Comparison of ENCODE assay signal across 24 cellular contexts in genomic region chr12:127670796-127671195, GRCh38.
"Had no signal": no experiment of that assay in that cellular context is flagged by ENCODE, and none has a peak within 500 bp of the region (broad histone marks: within the 10 kb centered on the region; RNA-seq: fewer than 3 reads in every experiment).

No MANE protein-coding gene starts in this region.

- H3K4me3 ChIP-seq: stomach, suprapubic skin, testis, thoracic aorta, thyroid gland, tibial artery, tibial nerve, transverse colon, upper lobe of left lung, upper lobe of right lung, uterus, vagina had no signal

- H3K27ac ChIP-seq: stomach, suprapubic skin, testis, thoracic aorta, thyroid gland, tibial artery, tibial nerve, transverse colon, upper lobe of left lung, upper lobe of right lung, uterus, vagina had no signal

- H3K27me3 ChIP-seq: stomach, suprapubic skin, testis, thyroid gland, tibial artery, tibial nerve, transverse colon, upper lobe of left lung, upper lobe of right lung, uterus, vagina had no signal

- H3K4me1 ChIP-seq: stomach, suprapubic skin, testis, thyroid gland, tibial artery, tibial nerve, transverse colon, upper lobe of left lung, upper lobe of right lung, uterus, vagina had no signal

- H3K9me3 ChIP-seq: stomach, suprapubic skin, testis, thoracic aorta, thyroid gland, tibial artery, tibial nerve, transverse colon, upper lobe of left lung, upper lobe of right lung, uterus, vagina had no signal

- H3K36me3 ChIP-seq: stomach, suprapubic skin, thoracic aorta, thyroid gland, tibial artery, tibial nerve, transverse colon, upper lobe of left lung, upper lobe of right lung, uterus, vagina had no signal

- DNase-seq: stimulated activated CD4-positive, alpha-beta T cell treated with anti-CD3 and anti-CD28 coated beads, Interleukin-2, amount 100 ng/mL, for 48 hours; stimulated activated CD4-positive, alpha-beta T cell treated with anti-CD3 and anti-CD28 coated beads, Interleukin-4, amount 100 ng/mL, for 1 hour; stimulated activated CD4-positive, alpha-beta T cell treated with anti-CD3 and anti-CD28 coated beads, Interleukin-4, amount 100 ng/mL, for 24 hours; stimulated activated CD4-positive, alpha-beta T cell treated with anti-CD3 and anti-CD28 coated beads, Interleukin-4, amount 100 ng/mL, for 4 hours; stimulated activated CD8-positive, alpha-beta memory T cell treated with anti-CD3 and anti-CD28 coated beads, Interleukin-4, amount 100 ng/mL, for 48 hours; stimulated activated naive B cell treated with anti-CD40 and anti-IgM and Interleukin-4, amounts not matched to agents 10 μg/mL and 1 μg/mL and 100 μg/mL, for 72 hours; stimulated activated naive CD4-positive, alpha-beta T cell; stimulated activated naive CD4-positive, alpha-beta T cell treated with Interleukin-2 at 50 U/mL for 16 hours; stimulated activated naive CD8-positive, alpha-beta T cell treated with anti-CD3 and anti-CD28 coated beads, Interleukin-15, amount 100 ng/mL, for 72 hours; stimulated activated naive CD8-positive, alpha-beta T cell treated with anti-CD3 and anti-CD28 coated beads, Interleukin-15, Interleukin-2, amounts not matched to agents 100 U/mL and 50 U/mL, for 24 hours; stomach; substantia nigra; testis; thyroid gland; tibial artery; transverse colon; trophoblast cell; upper lobe of right lung; uterus had no signal
